In the genomic region with DNA sequence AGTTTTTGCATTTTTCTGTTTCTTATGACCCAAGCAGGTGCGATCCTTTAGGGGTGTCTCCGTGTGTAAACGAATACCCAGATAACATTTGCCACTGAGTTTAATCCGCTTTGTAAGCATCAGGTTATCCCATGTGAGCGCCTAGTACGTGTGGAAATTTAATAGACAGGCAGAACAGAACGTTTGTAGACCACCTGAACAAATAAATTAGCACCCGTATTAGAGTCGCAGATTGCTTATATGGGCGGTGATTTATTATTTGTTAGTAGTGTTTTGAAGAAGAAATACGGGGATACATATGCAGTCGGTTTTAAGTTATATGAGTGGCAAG, we compare ENCODE assay signal across 8 cellular contexts. TPM values are rescaled to one million over a fixed set of nuclear protein-coding genes. Genes with fewer than 3 reads are reported as not detected.
A peak's percentile ranks its signal among the peaks of the same experiment; 100 is the strongest.
DNase-seq lines count a peak whose midpoint lies in the region; ATAC-seq and TF ChIP-seq lines count a peak whose summit lies in the region.

No MANE protein-coding gene starts in this region.

- H3K4me1 Mint-ChIP-seq in CD4-positive, alpha-beta memory T cell: peaks cover 4 to 32% (median 13%) of the 10 kb centered on the region in 4 donors
- peaks cover 6% of the 10 kb centered on the region for H3K4me1 Mint-ChIP-seq in type B pancreatic cell (ENCODE audit: unreplicated experiment)

- H3K9ac ChIP-seq in KMS-11: peak overlapping the region; percentile 96; the same call in 1 of the 2 replicates

- H3K9me3 Mint-ChIP-seq in CD4-positive, alpha-beta memory T cell: no peaks in the 10 kb centered on the region
- H3K9me3 Mint-ChIP-seq in type B pancreatic cell: no peaks in the 10 kb centered on the region

- no peak for DNase-seq in CD4-positive, alpha-beta memory T cell
- DNase-seq in effector memory CD4-positive, alpha-beta T cell: no peak
- no peak for DNase-seq in posterior vena cava (ENCODE audit: low spot score)
- no peak for DNase-seq in UCSD-AML1 (lab: John Stamatoyannopoulos, UW; ENCODE audit: unreplicated experiment)
- no peak for DNase-seq in type B pancreatic cell (ENCODE audit: extremely low spot score, unreplicated experiment)

- H3K4me2 ChIP-seq in KMS-11: peak overlapping the region; percentile 52

- peak; percentile 20 for ATAC-seq in GM21717 (IDR thresholded peaks at IDR 0.05; ENCODE audit: unreplicated experiment)

- no peak for TF ChIP-seq CTCF in KMS-11 (conservative IDR thresholded peaks at IDR 0.05; ENCODE audit: low read depth, low read length)
- no peak for TF ChIP-seq CTCF in neutrophil (IDR thresholded peaks at IDR 0.05)
- no peak for TF ChIP-seq CTCF in type B pancreatic cell (conservative IDR thresholded peaks at IDR 0.05)

- intact Hi-C loops in CD4-positive, alpha-beta memory T cell (cut with micrococcal nuclease): loop anchor here (1.0 to 10.0 kb wide), 7 partner anchors 29 to 1079 kb away; a partner anchor contains a TSS
- intact Hi-C loops in posterior vena cava (cut with DNase I): no loop called here

- peak overlapping the region; percentile 66 to 89 for H3K4me3 ChIP-seq in CD4-positive, alpha-beta memory T cell (ENCODE audit: low read length in 2 of 2)
- H3K4me3 ChIP-seq in KMS-11 (IDR thresholded peaks at IDR 0.05; ENCODE audit: insufficient read depth, low read depth, low read length): no peak overlapping the region
- peak overlapping the region; percentile 86 for H3K4me3 ChIP-seq in effector memory CD4-positive, alpha-beta T cell (ENCODE audit: insufficient read depth, low read depth, low read length, poor library complexity, severe bottlenecking)
- peak overlapping the region; percentile 82 to 83 for H3K4me3 ChIP-seq in neutrophil (ENCODE audit: low read depth in 1 of 2, low read length in 1 of 2)

- H3K27me3 ChIP-seq in CD4-positive, alpha-beta memory T cell (ENCODE audit: insufficient read depth, low read length): no peaks in the 10 kb centered on the region
- H3K27me3 ChIP-seq in KMS-11 (ENCODE audit: insufficient read depth, low read depth) (no peaks in the 10 kb centered on the region), neutrophil (peaks cover 6% of the 10 kb centered on the region)
- H3K27me3 ChIP-seq in effector memory CD4-positive, alpha-beta T cell (replicated peaks; ENCODE audit: control insufficient read depth, insufficient read depth, low read length, poor library complexity, severe bottlenecking): no peaks in the 10 kb centered on the region

- H3K27me3 Mint-ChIP-seq in CD4-positive, alpha-beta memory T cell: no peaks in the 10 kb centered on the region
- H3K27me3 Mint-ChIP-seq in type B pancreatic cell: no peaks in the 10 kb centered on the region

- peak overlapping the region; percentile 97 for H2AFZ ChIP-seq in KMS-11 (ENCODE audit: low read depth)

- H3K4me3 Mint-ChIP-seq in CD4-positive, alpha-beta memory T cell: no peak overlapping the region
- H3K4me3 Mint-ChIP-seq in type B pancreatic cell: no peak overlapping the region

- no peaks in the 10 kb centered on the region for H3K9me3 ChIP-seq in CD4-positive, alpha-beta memory T cell (ENCODE audit: control insufficient read depth in 1 of 2, low read length in 2 of 2)
- H3K9me3 ChIP-seq in effector memory CD4-positive, alpha-beta T cell (ENCODE audit: control insufficient read depth, low read length): no peaks in the 10 kb centered on the region
- H3K9me3 ChIP-seq in neutrophil: no peaks in the 10 kb centered on the region

- peak overlapping the region; percentile 91 for H3K27ac ChIP-seq in CD4-positive, alpha-beta memory T cell (ENCODE audit: low read depth, low read length)
- peak overlapping the region; percentile 94 for H3K27ac ChIP-seq in KMS-11
- H3K27ac ChIP-seq in effector memory CD4-positive, alpha-beta T cell (ENCODE audit: insufficient read depth, low read length, poor library complexity, severe bottlenecking): peak overlapping the region; percentile 89
- peak overlapping the region; percentile 86 for H3K27ac ChIP-seq in neutrophil

- H4K20me1 ChIP-seq in KMS-11 (ENCODE audit: insufficient read depth): 0 out of 2 replicates have a peak, but pooled peaks cover 4% of the 10 kb centered on the region

- H3K4me1 ChIP-seq in CD4-positive, alpha-beta memory T cell (ENCODE audit: insufficient read depth, low read length): peaks cover 39% of the 10 kb centered on the region
- H3K4me1 ChIP-seq in KMS-11 (ENCODE audit: low read depth, poor library complexity, severe bottlenecking) (peaks cover 22% of the 10 kb centered on the region), neutrophil (ENCODE audit: control insufficient read depth in 1 of 2, insufficient read depth in 1 of 2, low read depth in 1 of 2, low read length in 1 of 2) (peaks cover 21 to 26% of the 10 kb centered on the region in 2 experiments)
- peaks cover 8% of the 10 kb centered on the region for H3K4me1 ChIP-seq in effector memory CD4-positive, alpha-beta T cell (ENCODE audit: control insufficient read depth, insufficient read depth, low read length, poor library complexity, severe bottlenecking)

- peaks cover 6 to 16% of the 10 kb centered on the region in 2 donors for H3K36me3 Mint-ChIP-seq in CD4-positive, alpha-beta memory T cell
- H3K36me3 Mint-ChIP-seq in type B pancreatic cell: peaks cover 14% of the 10 kb centered on the region

- POLR2A ChIA-PET in CD4-positive, alpha-beta memory T cell (lab: Charles Lee; ENCODE audit: partially characterized antibody): interaction anchor here (0.7 to 11.9 kb wide), 17 partner anchors 8 to 743 kb away, joined by 3 to 376 read pairs (median 4); a partner anchor contains a TSS

- no peak overlapping the region for H3K27ac Mint-ChIP-seq in CD4-positive, alpha-beta memory T cell
- H3K27ac Mint-ChIP-seq in type B pancreatic cell: no peak overlapping the region

- CTCF ChIA-PET in CD4-positive, alpha-beta memory T cell (lab: Charles Lee; ENCODE audit: partially characterized antibody): interaction anchor here (1.2 to 4.3 kb wide), 3 partner anchors 28 to 34 kb away, joined by 3 to 27 read pairs (median 6); a partner anchor contains a TSS

- H3K79me2 ChIP-seq in KMS-11 (ENCODE audit: insufficient read depth, low read depth): peaks cover 45% of the 10 kb centered on the region

- peaks cover 7% of the 10 kb centered on the region for H3K36me3 ChIP-seq in CD4-positive, alpha-beta memory T cell (ENCODE audit: insufficient read depth, low read length)
- H3K36me3 ChIP-seq in KMS-11 (ENCODE audit: insufficient read depth): no peaks in the 10 kb centered on the region
- H3K36me3 ChIP-seq in effector memory CD4-positive, alpha-beta T cell (ENCODE audit: control insufficient read depth, insufficient read depth, low read length): peaks cover 9% of the 10 kb centered on the region
- H3K36me3 ChIP-seq in neutrophil: peaks cover 8% of the 10 kb centered on the region

RNA-seq across cellular contexts. Expression of a gene that starts 0.3 kb away (rescaled TPM):
- total RNA-seq in CD4-positive, alpha-beta memory T cell: 1 to 10 TPM; 1.3 to 1.4 TPM
- 1 to 10 TPM in 1 of 2 donors, under 1 TPM in 1; 0.45 to 2.0 TPM for polyA plus RNA-seq in CD4-positive, alpha-beta memory T cell
- under 1 TPM; 0.62 to 0.74 TPM for total RNA-seq in posterior vena cava
- total RNA-seq in type B pancreatic cell (ENCODE audit: low replicate concordance): 1.9 and 2.7 TPM in 2 replicates

RNA-seq across cellular contexts. Expression of a gene that starts 0.5 kb away (rescaled TPM):
- 10 to 100 TPM; 83.7 to 83.8 TPM for total RNA-seq in CD4-positive, alpha-beta memory T cell
- 10 to 100 TPM; 45.8 to 78.0 TPM for polyA plus RNA-seq in CD4-positive, alpha-beta memory T cell
- total RNA-seq in posterior vena cava (10 to 100 TPM; 37.2 to 39.2 TPM), type B pancreatic cell (ENCODE audit: low replicate concordance) (86.3 and 134 TPM in 2 replicates)

RNA-seq across cellular contexts. Expression of a gene that starts 10.2 kb away (rescaled TPM):
- total RNA-seq in CD4-positive, alpha-beta memory T cell: not detected
- polyA plus RNA-seq in CD4-positive, alpha-beta memory T cell: under 1 TPM; 0.08 to 0.31 TPM
- total RNA-seq in posterior vena cava (1 to 10 TPM in 1 of 2 donors, under 1 TPM in 1; 0.57 to 1.4 TPM), type B pancreatic cell (ENCODE audit: low replicate concordance) (not detected in 2 replicates)

RNA-seq across cellular contexts. Expression of a gene that starts 39.5 kb away (rescaled TPM):
- total RNA-seq in CD4-positive, alpha-beta memory T cell: not detected
- not detected for polyA plus RNA-seq in CD4-positive, alpha-beta memory T cell
- total RNA-seq in posterior vena cava: 10 to 100 TPM; 11.3 to 16.1 TPM
- 0.22 and 0.81 TPM in 2 replicates for total RNA-seq in type B pancreatic cell (ENCODE audit: low replicate concordance)
